In the genomic region with DNA sequence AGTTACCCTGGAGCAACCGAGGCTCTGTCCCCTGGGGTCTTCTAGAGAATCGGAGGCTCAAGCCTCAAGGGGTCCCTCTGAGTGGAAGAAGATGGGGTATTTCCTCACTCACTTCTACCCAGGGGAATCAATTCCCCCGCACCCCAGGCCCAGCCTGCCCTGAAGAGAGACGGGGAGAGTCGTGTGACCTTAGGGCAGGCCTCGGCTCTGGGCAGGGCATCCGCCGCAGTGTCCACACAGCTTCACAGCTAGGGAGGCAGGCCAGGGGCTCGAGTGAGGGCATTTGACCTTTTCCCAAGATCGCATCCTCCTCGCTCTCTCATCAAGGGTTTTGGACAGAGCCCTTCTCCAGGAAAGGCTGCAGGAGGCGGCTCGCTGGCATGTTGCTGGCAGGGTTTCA, we compare ENCODE assay signal across 23 cellular contexts. TPM values are rescaled to one million over a fixed set of nuclear protein-coding genes. Genes with fewer than 3 reads are reported as not detected.
DNase-seq lines count a peak whose midpoint lies in the region; ATAC-seq and TF ChIP-seq lines count a peak whose summit lies in the region.
"Had no signal": no experiment of that assay in that cellular context is flagged by ENCODE, and none has a peak within 500 bp of the region (broad histone marks: within the 10 kb centered on the region; RNA-seq: fewer than 3 reads in every experiment).

No MANE protein-coding gene starts in this region.

- H3K9me3 Mint-ChIP-seq in neural progenitor cell, result peaks cover 10% of the 10 kb centered on the region
- H3K9me3 Mint-ChIP-seq: CD4-positive, alpha-beta T cell; CD8-positive, alpha-beta memory T cell had no signal

- no peaks in the 10 kb centered on the region for H3K79me2 ChIP-seq in neural progenitor cell (ENCODE audit: low read depth)

- no peak for TF ChIP-seq CTCF in neural progenitor cell (IDR thresholded peaks at IDR 0.05)
- TF ChIP-seq CTCF in thyroid gland (IDR thresholded peaks at IDR 0.05), result no peak

- H3K27me3 Mint-ChIP-seq in neural progenitor cell (ENCODE audit: insufficient read depth, low read depth), result no peaks in the 10 kb centered on the region

- H3K4me1 Mint-ChIP-seq in neural progenitor cell, result peaks cover 3% of the 10 kb centered on the region

- H3K4me1 ChIP-seq in neural progenitor cell (no peaks in the 10 kb centered on the region), thyroid gland (peaks cover 0 to 2% of the 10 kb centered on the region in 2 donors)
- H3K4me1 ChIP-seq: BE2C had no signal

- no peak overlapping the region for H2AFZ ChIP-seq in neural progenitor cell (replicated peaks)
- H2AFZ ChIP-seq: GM23248 had no signal

- H4K20me1 ChIP-seq in neural progenitor cell (ENCODE audit: low read depth), result no peaks in the 10 kb centered on the region
- H4K20me1 ChIP-seq: BLaER1 treated with 17β-estradiol and CSF1 and Interleukin-3, amounts not matched to agents 10 nM and 100 nM had no signal

- H3K4me2 ChIP-seq in neural progenitor cell, result no peak overlapping the region
- H3K4me2 ChIP-seq: A549; BLaER1 treated with 17β-estradiol and CSF1 and Interleukin-3, amounts not matched to agents 10 nM and 100 nM had no signal

- in situ Hi-C loops in G401 (cut with HindIII; ENCODE audit: low sequenced_read_pairs), result no loop called here

- DNase-seq in G401 (ENCODE audit: low spot score) (peak; percentile 32), cerebellum (ENCODE audit: low spot score) (peak; percentile 36), neural progenitor cell (ENCODE audit: low spot score) (no peak), thyroid gland (peak; percentile 12 to 14), SHP77 (lab: John Stamatoyannopoulos, UW) (no peak)
- DNase-seq: 8988T; ACHN; AML-193; BE2C; CD4-positive, alpha-beta T cell; CD8-positive, alpha-beta memory T cell; DMS 273 treated with DMSO at 0.1 percent for 48 hours; DMS79; EL; GF-D8; GM23248; H7; HCEC 1CT had no signal

- no peak for TF ChIP-seq POLR2A in thyroid gland (IDR thresholded peaks at IDR 0.05)

- no peak overlapping the region for H3K27ac Mint-ChIP-seq in neural progenitor cell
- H3K27ac Mint-ChIP-seq: CD14-positive monocyte; CD4-positive, alpha-beta T cell; CD8-positive, alpha-beta memory T cell had no signal

- no peak for ATAC-seq in HG03460 (IDR thresholded peaks at IDR 0.05; ENCODE audit: unreplicated experiment)
- ATAC-seq in HG03025 (IDR thresholded peaks at IDR 0.05; ENCODE audit: low FRiP score, unreplicated experiment), result no peak

- H3F3A ChIP-seq in neural progenitor cell (ENCODE audit: low read depth), result no peaks in the 10 kb centered on the region

- no peak overlapping the region for H3K9ac ChIP-seq in neural progenitor cell
- H3K9ac ChIP-seq: BLaER1 treated with 17β-estradiol and CSF1 and Interleukin-3, amounts not matched to agents 10 nM and 100 nM; GM23248 had no signal

- no peaks in the 10 kb centered on the region for H3K36me3 Mint-ChIP-seq in neural progenitor cell
- H3K36me3 Mint-ChIP-seq: CD14-positive monocyte had no signal

- H3K27ac ChIP-seq in neural progenitor cell, result no peak overlapping the region
- H3K27ac ChIP-seq in thyroid gland, result no peak overlapping the region
- H3K27ac ChIP-seq: BLaER1 treated with 17β-estradiol and CSF1 and Interleukin-3, amounts not matched to agents 10 nM and 100 nM; GM23248 had no signal

- 59 to 72% methylated on average over 13 of the region's 13 CpGs for WGBS in thyroid gland, 2 donors

- H3K9me3 ChIP-seq in neural progenitor cell (ENCODE audit: low read depth), result no peaks in the 10 kb centered on the region
- H3K9me3 ChIP-seq in thyroid gland, result no peaks in the 10 kb centered on the region
- H3K9me3 ChIP-seq: A549, BE2C had no signal

- H3K4me3 ChIP-seq in neural progenitor cell (no peak overlapping the region), thyroid gland (replicated peaks in 1 of 3) (no peak overlapping the region)
- H3K4me3 ChIP-seq: A549; BLaER1 treated with 17β-estradiol and CSF1 and Interleukin-3, amounts not matched to agents 10 nM and 100 nM; GM23248 had no signal

- no peaks in the 10 kb centered on the region for H3K27me3 ChIP-seq in neural progenitor cell
- H3K27me3 ChIP-seq in thyroid gland, result no peaks in the 10 kb centered on the region
- H3K27me3 ChIP-seq: BE2C; BLaER1 treated with 17β-estradiol and CSF1 and Interleukin-3, amounts not matched to agents 10 nM and 100 nM had no signal

- peak overlapping the region; percentile 27 for H3K4me3 Mint-ChIP-seq in neural progenitor cell
- H3K4me3 Mint-ChIP-seq: CD14-positive monocyte; CD4-positive, alpha-beta T cell; CD8-positive, alpha-beta memory T cell had no signal

- H3K36me3 ChIP-seq in neural progenitor cell, result no peaks in the 10 kb centered on the region
- H3K36me3 ChIP-seq in thyroid gland, result no peaks in the 10 kb centered on the region
- H3K36me3 ChIP-seq: BE2C; BLaER1 treated with 17β-estradiol and CSF1 and Interleukin-3, amounts not matched to agents 10 nM and 100 nM had no signal

- intact Hi-C loops in thyroid gland (cut with DNase I), result no loop called here

RNA-seq across cellular contexts. Expression of gene CNOT6, which starts 57.9 kb away (rescaled TPM):
- total RNA-seq in G401 (2014; rRNA removed; shearing (Covaris generic)), result 15.5 and 18.0 TPM in 2 replicates
- total RNA-seq in cerebellum (51.7 TPM), neural progenitor cell (ENCODE audit: low replicate concordance) (28.6 and 38.5 TPM in 2 replicates), thyroid gland (10 to 100 TPM; 14.0 to 21.0 (median 17.2) TPM)

Comparison
In these comparisons a context has a peak if more than half of its experiments do, and no peak if none do; other contexts are left out.
1. DNase-seq: peak in G401 (single experiment), cerebellum (single experiment) and thyroid gland (2 of 2); none in neural progenitor cell (single experiment) and SHP77 (0 of 2).